In genomic region chr7:24697416-24697815, GRCh38 we compare ENCODE assay signal across 25 cellular contexts.
"Had no signal": no experiment of that assay in that cellular context is flagged by ENCODE, and none has a peak within 500 bp of the region (broad histone marks: within the 10 kb centered on the region; RNA-seq: fewer than 3 reads in every experiment).

No MANE protein-coding gene starts in this region.

- H3K4me1 ChIP-seq: body of pancreas, colonic mucosa, esophagus squamous epithelium had no signal

- H3K27me3 ChIP-seq: body of pancreas, colonic mucosa, esophagus squamous epithelium, gastroesophageal sphincter had no signal

- DNase-seq: activated CD4-positive, alpha-beta memory T cell treated with anti-CD3 and anti-CD28 coated beads for 36 hours; activated CD4-positive, alpha-beta T cell treated with anti-CD3 and anti-CD28 coated beads for 36 hours; activated CD4-positive, alpha-beta T cell treated with anti-CD3 and anti-CD28 coated beads, Interleukin-2, amount 10 ng/mL, durations not matched to agents 24 days and 14 days; activated CD4-positive, CD25-positive, alpha-beta regulatory T cell; activated CD4-positive, CD25-positive, alpha-beta regulatory T cell treated with anti-CD3 and anti-CD28 coated beads, Interleukin-2, amount 50 U/mL, for 72 hours; activated CD8-positive, alpha-beta memory T cell treated with anti-CD3 and anti-CD28 coated beads, Interleukin-2, amount 10 ng/mL, durations not matched to agents 7 days and 5 days; activated CD8-positive, alpha-beta memory T cell treated with anti-CD3 and anti-CD28 coated beads, Interleukin-2, amount 50 U/mL, for 4 hours; activated CD8-positive, alpha-beta T cell treated with anti-CD3 and anti-CD28 coated beads, Interleukin-2, amount 10 ng/mL, durations not matched to agents 7 days and 5 days; activated gamma-delta T cell; activated naive CD4-positive, alpha-beta T cell; activated naive CD4-positive, alpha-beta T cell treated with anti-CD3 and anti-CD28 coated beads, Interleukin-2, amount 10 ng/mL, durations not matched to agents 7 days and 5 days; activated naive CD8-positive, alpha-beta T cell treated with anti-CD3 and anti-CD28 coated beads, Interleukin-2, amount 10 ng/mL, durations not matched to agents 7 days and 5 days; activated T-cell treated with anti-CD3 and anti-CD28 coated beads, Interleukin-2, amount 50 U/mL, for 1 hour; activated T-cell treated with anti-CD3 and anti-CD28 coated beads, Interleukin-2, amount 50 U/mL, for 48 hours; amygdala; aorta; body of pancreas; caudate nucleus; colonic mucosa; effector CD8-positive, alpha-beta T cell; esophagus squamous epithelium; foreskin melanocyte had no signal

- H3K36me3 ChIP-seq: colonic mucosa, esophagus squamous epithelium, gastroesophageal sphincter had no signal

- H3K4me3 ChIP-seq: body of pancreas, colonic mucosa, esophagus squamous epithelium, gastroesophageal sphincter had no signal

- H3K27ac ChIP-seq: body of pancreas, colonic mucosa, epithelial cell of prostate, esophagus squamous epithelium, gastroesophageal sphincter had no signal

- H3K9me3 ChIP-seq: body of pancreas, colonic mucosa, esophagus squamous epithelium, gastroesophageal sphincter had no signal

- ATAC-seq: activated CD4-positive, alpha-beta T cell treated with anti-CD3 and anti-CD28 coated beads for 36 hours; activated CD8-positive, alpha-beta memory T cell treated with anti-CD3 and anti-CD28 coated beads, Interleukin-2, amount 10 ng/mL, durations not matched to agents 7 days and 5 days; activated CD8-positive, alpha-beta T cell treated with anti-CD3 and anti-CD28 coated beads, Interleukin-2, amount 10 ng/mL, durations not matched to agents 7 days and 5 days; activated naive CD4-positive, alpha-beta T cell treated with anti-CD3 and anti-CD28 coated beads, Interleukin-2, amount 50 U/mL, for 72 hours; body of pancreas; gastroesophageal sphincter had no signal
